8 cellular contexts compared by ENCODE assay signal in the genomic region with DNA sequence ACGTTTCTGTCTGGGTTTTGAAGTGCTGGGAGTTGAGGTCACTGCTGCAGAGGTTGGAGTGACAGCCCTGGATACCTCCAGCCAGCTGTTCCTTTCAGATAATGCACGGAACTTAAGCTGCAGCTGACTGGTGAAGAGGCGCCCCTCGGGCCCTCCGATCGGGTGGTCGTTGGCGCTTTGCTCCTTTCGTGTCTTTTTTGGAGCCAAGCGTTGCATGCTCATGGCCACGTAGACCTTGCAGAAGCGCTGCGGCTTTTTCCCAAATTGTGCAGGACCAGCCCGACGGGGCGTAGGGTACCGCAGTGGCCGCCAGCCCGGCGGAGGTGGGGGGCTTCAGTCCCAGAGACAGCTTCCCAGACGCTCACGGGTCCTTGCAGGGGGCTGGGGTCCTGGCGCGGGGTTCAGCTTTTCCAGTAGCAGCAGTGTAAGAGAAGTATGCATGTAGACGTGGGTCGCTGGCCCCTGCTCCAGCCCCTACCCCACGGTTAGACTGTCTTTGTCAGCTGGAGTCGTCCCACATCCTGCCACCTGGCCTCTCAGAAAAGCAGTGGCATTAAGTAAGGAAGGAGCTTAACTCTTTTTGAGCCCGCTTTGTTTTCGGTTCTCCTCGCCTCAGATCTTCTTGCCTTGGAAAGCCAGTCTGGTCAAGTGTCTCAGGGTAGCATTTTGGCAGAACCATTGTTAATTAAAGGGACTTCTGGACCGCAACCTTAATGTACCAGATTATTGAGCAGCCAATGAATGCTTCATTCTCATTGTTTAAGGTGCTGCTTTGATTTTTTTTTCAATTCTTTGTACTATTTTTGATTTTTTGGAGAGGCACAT. TPM values are rescaled to one million over a fixed set of nuclear protein-coding genes. Genes with fewer than 3 reads are reported as not detected.
DNase-seq lines count a peak whose midpoint lies in the region; ATAC-seq and TF ChIP-seq lines count a peak whose summit lies in the region.

No MANE protein-coding gene starts in this region.

- H3K4me3 Mint-ChIP-seq in immature natural killer cell = peak overlapping the region; percentile 88 to 97 (median 94)
- H3K4me3 Mint-ChIP-seq in stimulated activated effector memory CD8-positive, alpha-beta T cell treated with anti-CD3 and anti-CD28 coated beads, Interleukin-12 subunit alpha, Interleukin-12 subunit beta, amount 100 ng/mL, for 72 hours = peak overlapping the region; percentile 83

- H3K9me3 Mint-ChIP-seq in immature natural killer cell = peaks cover 0 to 2% (median 0%) of the 10 kb centered on the region in 6 donors
- no peaks in the 10 kb centered on the region for H3K9me3 Mint-ChIP-seq in stimulated activated effector memory CD8-positive, alpha-beta T cell treated with anti-CD3 and anti-CD28 coated beads, Interleukin-12 subunit alpha, Interleukin-12 subunit beta, amount 100 ng/mL, for 72 hours

- in situ Hi-C loops in brain microvascular endothelial cell (cut with HindIII; ENCODE audit: low pct_ligation_motif_present, low sequenced_read_pairs) = no loop called here

- peaks cover 14 to 51% (median 45%) of the 10 kb centered on the region in 3 donors for H3K27me3 Mint-ChIP-seq in immature natural killer cell (ENCODE audit: low read depth in 3 of 3)

- H3K4me1 Mint-ChIP-seq in immature natural killer cell = peaks cover 57 to 58% of the 10 kb centered on the region in 2 donors
- peaks cover 36% of the 10 kb centered on the region for H3K4me1 Mint-ChIP-seq in stimulated activated effector memory CD8-positive, alpha-beta T cell treated with anti-CD3 and anti-CD28 coated beads, Interleukin-12 subunit alpha, Interleukin-12 subunit beta, amount 100 ng/mL, for 72 hours

- H3K27me3 ChIP-seq in brain microvascular endothelial cell (replicated peaks) = no peaks in the 10 kb centered on the region

- TF ChIP-seq CTCF in GM12865 (IDR thresholded peaks at IDR 0.05; ENCODE audit: insufficient read depth, low read depth, low read length, missing control alignments) (no peak), brain microvascular endothelial cell (IDR thresholded peaks at IDR 0.05; ENCODE audit: low read depth, low read length, missing control alignments) (no peak)

- peak overlapping the region; percentile 87 to 98 (median 92) for H3K27ac Mint-ChIP-seq in immature natural killer cell
- H3K27ac Mint-ChIP-seq in stimulated activated effector memory CD8-positive, alpha-beta T cell treated with anti-CD3 and anti-CD28 coated beads, Interleukin-12 subunit alpha, Interleukin-12 subunit beta, amount 100 ng/mL, for 72 hours = peak overlapping the region; percentile 93

- H3K4me3 ChIP-seq in GM12865 (ENCODE audit: low read depth, low read length) = peak overlapping the region; percentile 81
- H3K4me3 ChIP-seq in brain microvascular endothelial cell (ENCODE audit: low read depth, low read length) = peak overlapping the region; percentile 65

- peak overlapping the region; percentile 69 for H3K27ac ChIP-seq in brain microvascular endothelial cell

- ATAC-seq in HG02870 (IDR thresholded peaks at IDR 0.05; ENCODE audit: unreplicated experiment) (peak; percentile 1), GM18858 (IDR thresholded peaks at IDR 0.05; ENCODE audit: unreplicated experiment) (no peak)
- ATAC-seq in stimulated activated effector memory CD8-positive, alpha-beta T cell treated with anti-CD3 and anti-CD28 coated beads, Interleukin-12 subunit alpha, Interleukin-12 subunit beta, amount 100 ng/mL, for 72 hours = peak; percentile 38

- H3K36me3 ChIP-seq in brain microvascular endothelial cell (replicated peaks) = peaks cover 3% of the 10 kb centered on the region

- DNase-seq in GM12865 (ENCODE audit: low read depth) (peak; percentile 69), RKO (ENCODE audit: low spot score) (peak; percentile 26), brain microvascular endothelial cell (no peak), immature natural killer cell (peak; percentile 39 to 53 (median 50)), dedifferentiated amniotic fluid mesenchymal stem cell (ENCODE audit: extremely low spot score) (no peak)
- no peak for DNase-seq in stimulated activated effector memory CD8-positive, alpha-beta T cell treated with anti-CD3 and anti-CD28 coated beads, Interleukin-12 subunit alpha, Interleukin-12 subunit beta, amount 100 ng/mL, for 72 hours (ENCODE audit: low spot score in 2 of 2)

- peaks cover 9 to 19% (median 18%) of the 10 kb centered on the region in 3 donors for H3K36me3 Mint-ChIP-seq in immature natural killer cell
- peaks cover 78% of the 10 kb centered on the region for H3K36me3 Mint-ChIP-seq in stimulated activated effector memory CD8-positive, alpha-beta T cell treated with anti-CD3 and anti-CD28 coated beads, Interleukin-12 subunit alpha, Interleukin-12 subunit beta, amount 100 ng/mL, for 72 hours

RNA-seq across cellular contexts. Expression of a gene that starts 0.8 kb away (rescaled TPM):
- 100 to 1,000 TPM in 2 of 3 donors, 10 to 100 TPM in 1; 55.8 to 118 (median 117) TPM for polyA plus RNA-seq in immature natural killer cell

Comparison
In these comparisons a context has a peak if more than half of its experiments do, and no peak if none do; other contexts are left out.
1. DNase-seq: peak in GM12865 (single experiment), RKO (single experiment) and immature natural killer cell (3 of 3); none in brain microvascular endothelial cell (single experiment), stimulated activated effector memory CD8-positive, alpha-beta T cell treated with anti-CD3 and anti-CD28 coated beads, Interleukin-12 subunit alpha, Interleukin-12 subunit beta, amount 100 ng/mL, for 72 hours (0 of 2) and dedifferentiated amniotic fluid mesenchymal stem cell (single experiment).